1 cellular context compared by ENCODE assay signal in the genomic region with DNA sequence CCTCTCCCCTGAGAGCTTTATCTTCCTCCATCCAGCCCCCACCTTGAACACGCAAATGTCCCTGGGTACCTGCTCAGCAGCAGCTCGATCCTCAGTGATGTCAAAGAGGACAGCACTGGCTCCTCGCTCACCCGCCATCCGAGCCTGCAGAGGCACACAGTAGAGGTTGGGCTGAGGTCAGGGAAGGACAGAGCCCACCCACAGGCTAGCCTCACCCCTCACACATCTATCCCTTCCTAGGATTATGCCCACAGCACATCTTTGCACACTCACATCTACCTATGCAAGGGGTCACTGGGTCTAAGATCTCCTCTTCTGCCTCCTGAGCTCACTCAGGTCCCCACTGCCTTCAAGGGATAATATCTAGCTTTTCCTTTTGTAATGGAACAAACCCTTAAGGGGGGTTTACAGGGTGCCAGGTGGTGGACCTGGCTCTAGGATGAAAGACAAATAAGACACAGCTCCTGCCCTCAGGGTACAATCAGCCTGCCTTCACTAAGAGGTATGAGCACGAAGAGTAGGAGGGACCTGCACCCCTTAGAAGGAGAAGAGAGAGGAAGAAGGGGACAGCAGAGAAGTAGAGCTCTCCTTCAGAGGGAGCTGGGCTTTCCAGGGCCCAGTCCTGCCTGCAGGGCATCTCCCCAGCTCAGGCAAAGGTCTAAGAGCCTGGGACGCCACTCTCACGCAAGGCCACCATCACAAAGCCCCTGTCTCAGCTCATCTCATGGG.
TF ChIP-seq lines count a peak whose summit lies in the region.

No MANE protein-coding gene starts in this region.

TF ChIP-seq in HepG2, 621 proteins besides CTCF, POLR2A, EP300 and RAD21 (continues in another document):
- TF ChIP-seq EHMT2 (IDR thresholded peaks at IDR 0.05; ENCODE audit: borderline replicate concordance, low read depth, low read length) (no peak), ZNF891 (CRISPR knock-in tag; IDR thresholded peaks at IDR 0.05) (0 out of 2 replicates have a peak, but pooled peaks have one; percentile 24), ZNF792 (CRISPR knock-in tag; IDR thresholded peaks at IDR 0.05) (no peak), GABPB1 (CRISPR knock-in tag; IDR thresholded peaks at IDR 0.05) (no peak), MIER2 (CRISPR knock-in tag; IDR thresholded peaks at IDR 0.05) (no peak), ZFAT (CRISPR knock-in tag; conservative IDR thresholded peaks at IDR 0.05) (no peak), HDAC2 (CRISPR knock-in tag; IDR thresholded peaks at IDR 0.05) (no peak), GTF2F1 (IDR thresholded peaks at IDR 0.05; ENCODE audit: low read length) (no peak), SP4 (CRISPR knock-in tag; IDR thresholded peaks at IDR 0.05) (0 out of 2 replicates have a peak, but pooled peaks have one; percentile 1), MIER3 (CRISPR knock-in tag; IDR thresholded peaks at IDR 0.05; ENCODE audit: borderline replicate concordance) (no peak), ZNF496 (CRISPR knock-in tag; IDR thresholded peaks at IDR 0.05; ENCODE audit: insufficient replicate concordance) (no peak), ZNF772 (CRISPR knock-in tag; IDR thresholded peaks at IDR 0.05) (no peak), SMYD3 (CRISPR knock-in tag; IDR thresholded peaks at IDR 0.05) (no peak), PLRG1 (conservative IDR thresholded peaks at IDR 0.05) (no peak), ETV6 (CRISPR knock-in tag; conservative IDR thresholded peaks at IDR 0.05) (no peak), MXI1 (IDR thresholded peaks at IDR 0.05; ENCODE audit: borderline replicate concordance, low read depth, low read length) (no peak), ZNF30 (CRISPR knock-in tag; IDR thresholded peaks at IDR 0.05) (0 out of 2 replicates have a peak, but pooled peaks have one; percentile 59), ELF3 (CRISPR knock-in tag; IDR thresholded peaks at IDR 0.05) (no peak), ATF7 (IDR thresholded peaks at IDR 0.05) (no peak), ATF7 (CRISPR knock-in tag; IDR thresholded peaks at IDR 0.05) (0 out of 2 replicates have a peak, but pooled peaks have one; percentile 2), SOX13 (IDR thresholded peaks at IDR 0.05) (no peak), SOX13 (CRISPR knock-in tag; conservative IDR thresholded peaks at IDR 0.05 in 1 of 2, IDR thresholded peaks at IDR 0.05 in 1 of 2) (no peak), RBM22 (optimal IDR thresholded peaks at IDR 0.05; ENCODE audit: low read length) (peak; percentile 58), NFIB (CRISPR knock-in tag; IDR thresholded peaks at IDR 0.05; ENCODE audit: borderline replicate concordance) (0 out of 2 replicates have a peak, but pooled peaks have one; percentile 65), BHLHE40 (IDR thresholded peaks at IDR 0.05; ENCODE audit: low read length) (no peak), ZNF747 (CRISPR knock-in tag; IDR thresholded peaks at IDR 0.05; ENCODE audit: borderline replicate concordance) (0 out of 2 replicates have a peak, but pooled peaks have one; percentile 8), NR2F1 (CRISPR knock-in tag; IDR thresholded peaks at IDR 0.05) (no peak), ZNF546 (CRISPR knock-in tag; conservative IDR thresholded peaks at IDR 0.05) (no peak; the same call in 1 of the 2 replicates), HDAC6 (IDR thresholded peaks at IDR 0.05; ENCODE audit: low read depth, low read length) (no peak), AKAP8 (CRISPR knock-in tag; IDR thresholded peaks at IDR 0.05) (peak; percentile 66; the same call in 1 of the 2 replicates), RFX5 (IDR thresholded peaks at IDR 0.05; ENCODE audit: low read depth, low read length) (no peak), SPEN (CRISPR knock-in tag; IDR thresholded peaks at IDR 0.05; ENCODE audit: low read depth) (no peak; the same call in 1 of the 2 replicates), DNMT1 (CRISPR knock-in tag; IDR thresholded peaks at IDR 0.05) (0 out of 2 replicates have a peak, but pooled peaks have one; percentile 56), KAT8 (CRISPR knock-in tag; IDR thresholded peaks at IDR 0.05) (no peak), AGO2 (optimal IDR thresholded peaks at IDR 0.05; ENCODE audit: low read depth, low read length) (peak; percentile 83), NR2C2 (CRISPR knock-in tag; IDR thresholded peaks at IDR 0.05; ENCODE audit: borderline replicate concordance) (no peak), ZBTB7A (CRISPR knock-in tag; IDR thresholded peaks at IDR 0.05) (no peak), ZBTB1 (CRISPR knock-in tag; IDR thresholded peaks at IDR 0.05; ENCODE audit: borderline replicate concordance) (no peak), MLLT10 (CRISPR knock-in tag; IDR thresholded peaks at IDR 0.05) (no peak), ZSCAN25 (CRISPR knock-in tag; IDR thresholded peaks at IDR 0.05) (no peak)
- TF ChIP-seq, protein P1, sequence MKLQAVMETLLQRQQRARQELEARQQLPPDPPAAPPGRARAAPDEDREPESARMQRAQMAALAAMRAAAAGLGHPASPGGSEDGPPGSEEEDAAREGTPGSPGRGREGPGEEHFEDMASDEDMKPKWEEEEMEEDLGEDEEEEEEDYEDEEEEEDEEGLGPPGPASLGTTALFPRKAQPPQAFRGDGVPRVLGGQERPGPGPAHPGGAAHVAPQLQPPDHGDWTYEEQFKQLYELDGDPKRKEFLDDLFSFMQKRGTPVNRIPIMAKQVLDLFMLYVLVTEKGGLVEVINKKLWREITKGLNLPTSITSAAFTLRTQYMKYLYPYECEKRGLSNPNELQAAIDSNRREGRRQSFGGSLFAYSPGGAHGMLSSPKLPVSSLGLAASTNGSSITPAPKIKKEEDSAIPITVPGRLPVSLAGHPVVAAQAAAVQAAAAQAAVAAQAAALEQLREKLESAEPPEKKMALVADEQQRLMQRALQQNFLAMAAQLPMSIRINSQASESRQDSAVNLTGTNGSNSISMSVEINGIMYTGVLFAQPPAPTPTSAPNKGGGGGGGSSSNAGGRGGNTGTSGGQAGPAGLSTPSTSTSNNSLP (IDR thresholded peaks at IDR 0.05; ENCODE audit: low read depth, low read length), result no peak
- TF ChIP-seq, protein P2, sequence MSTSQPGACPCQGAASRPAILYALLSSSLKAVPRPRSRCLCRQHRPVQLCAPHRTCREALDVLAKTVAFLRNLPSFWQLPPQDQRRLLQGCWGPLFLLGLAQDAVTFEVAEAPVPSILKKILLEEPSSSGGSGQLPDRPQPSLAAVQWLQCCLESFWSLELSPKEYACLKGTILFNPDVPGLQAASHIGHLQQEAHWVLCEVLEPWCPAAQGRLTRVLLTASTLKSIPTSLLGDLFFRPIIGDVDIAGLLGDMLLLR (CRISPR knock-in tag; IDR thresholded peaks at IDR 0.05), result no peak
- TF ChIP-seq, protein P3, sequence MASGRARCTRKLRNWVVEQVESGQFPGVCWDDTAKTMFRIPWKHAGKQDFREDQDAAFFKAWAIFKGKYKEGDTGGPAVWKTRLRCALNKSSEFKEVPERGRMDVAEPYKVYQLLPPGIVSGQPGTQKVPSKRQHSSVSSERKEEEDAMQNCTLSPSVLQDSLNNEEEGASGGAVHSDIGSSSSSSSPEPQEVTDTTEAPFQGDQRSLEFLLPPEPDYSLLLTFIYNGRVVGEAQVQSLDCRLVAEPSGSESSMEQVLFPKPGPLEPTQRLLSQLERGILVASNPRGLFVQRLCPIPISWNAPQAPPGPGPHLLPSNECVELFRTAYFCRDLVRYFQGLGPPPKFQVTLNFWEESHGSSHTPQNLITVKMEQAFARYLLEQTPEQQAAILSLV (CRISPR knock-in tag; IDR thresholded peaks at IDR 0.05; ENCODE audit: borderline replicate concordance), result 0 out of 2 replicates have a peak, but pooled peaks have one; percentile 38
- TF ChIP-seq, protein P4, sequence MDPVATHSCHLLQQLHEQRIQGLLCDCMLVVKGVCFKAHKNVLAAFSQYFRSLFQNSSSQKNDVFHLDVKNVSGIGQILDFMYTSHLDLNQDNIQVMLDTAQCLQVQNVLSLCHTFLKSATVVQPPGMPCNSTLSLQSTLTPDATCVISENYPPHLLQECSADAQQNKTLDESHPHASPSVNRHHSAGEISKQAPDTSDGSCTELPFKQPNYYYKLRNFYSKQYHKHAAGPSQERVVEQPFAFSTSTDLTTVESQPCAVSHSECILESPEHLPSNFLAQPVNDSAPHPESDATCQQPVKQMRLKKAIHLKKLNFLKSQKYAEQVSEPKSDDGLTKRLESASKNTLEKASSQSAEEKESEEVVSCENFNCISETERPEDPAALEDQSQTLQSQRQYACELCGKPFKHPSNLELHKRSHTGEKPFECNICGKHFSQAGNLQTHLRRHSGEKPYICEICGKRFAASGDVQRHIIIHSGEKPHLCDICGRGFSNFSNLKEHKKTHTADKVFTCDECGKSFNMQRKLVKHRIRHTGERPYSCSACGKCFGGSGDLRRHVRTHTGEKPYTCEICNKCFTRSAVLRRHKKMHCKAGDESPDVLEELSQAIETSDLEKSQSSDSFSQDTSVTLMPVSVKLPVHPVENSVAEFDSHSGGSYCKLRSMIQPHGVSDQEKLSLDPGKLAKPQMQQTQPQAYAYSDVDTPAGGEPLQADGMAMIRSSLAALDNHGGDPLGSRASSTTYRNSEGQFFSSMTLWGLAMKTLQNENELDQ (CRISPR knock-in tag; IDR thresholded peaks at IDR 0.05; ENCODE audit: borderline replicate concordance), result no peak
- TF ChIP-seq, protein P5, sequence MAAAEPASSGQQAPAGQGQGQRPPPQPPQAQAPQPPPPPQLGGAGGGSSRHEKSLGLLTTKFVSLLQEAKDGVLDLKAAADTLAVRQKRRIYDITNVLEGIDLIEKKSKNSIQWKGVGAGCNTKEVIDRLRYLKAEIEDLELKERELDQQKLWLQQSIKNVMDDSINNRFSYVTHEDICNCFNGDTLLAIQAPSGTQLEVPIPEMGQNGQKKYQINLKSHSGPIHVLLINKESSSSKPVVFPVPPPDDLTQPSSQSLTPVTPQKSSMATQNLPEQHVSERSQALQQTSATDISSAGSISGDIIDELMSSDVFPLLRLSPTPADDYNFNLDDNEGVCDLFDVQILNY (CRISPR knock-in tag; conservative IDR thresholded peaks at IDR 0.05), result no peak
- TF ChIP-seq, protein P6, sequence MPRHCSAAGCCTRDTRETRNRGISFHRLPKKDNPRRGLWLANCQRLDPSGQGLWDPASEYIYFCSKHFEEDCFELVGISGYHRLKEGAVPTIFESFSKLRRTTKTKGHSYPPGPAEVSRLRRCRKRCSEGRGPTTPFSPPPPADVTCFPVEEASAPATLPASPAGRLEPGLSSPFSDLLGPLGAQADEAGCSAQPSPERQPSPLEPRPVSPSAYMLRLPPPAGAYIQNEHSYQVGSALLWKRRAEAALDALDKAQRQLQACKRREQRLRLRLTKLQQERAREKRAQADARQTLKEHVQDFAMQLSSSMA (CRISPR knock-in tag; IDR thresholded peaks at IDR 0.05), result 0 out of 2 replicates have a peak, but pooled peaks have one; percentile 61
- TF ChIP-seq, protein P7, sequence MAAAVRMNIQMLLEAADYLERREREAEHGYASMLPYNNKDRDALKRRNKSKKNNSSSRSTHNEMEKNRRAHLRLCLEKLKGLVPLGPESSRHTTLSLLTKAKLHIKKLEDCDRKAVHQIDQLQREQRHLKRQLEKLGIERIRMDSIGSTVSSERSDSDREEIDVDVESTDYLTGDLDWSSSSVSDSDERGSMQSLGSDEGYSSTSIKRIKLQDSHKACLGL (CRISPR knock-in tag; IDR thresholded peaks at IDR 0.05), result no peak
- TF ChIP-seq, protein P8, sequence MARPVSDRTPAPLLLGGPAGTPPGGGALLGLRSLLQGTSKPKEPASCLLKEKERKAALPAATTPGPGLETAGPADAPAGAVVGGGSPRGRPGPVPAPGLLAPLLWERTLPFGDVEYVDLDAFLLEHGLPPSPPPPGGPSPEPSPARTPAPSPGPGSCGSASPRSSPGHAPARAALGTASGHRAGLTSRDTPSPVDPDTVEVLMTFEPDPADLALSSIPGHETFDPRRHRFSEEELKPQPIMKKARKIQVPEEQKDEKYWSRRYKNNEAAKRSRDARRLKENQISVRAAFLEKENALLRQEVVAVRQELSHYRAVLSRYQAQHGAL (CRISPR knock-in tag; IDR thresholded peaks at IDR 0.05; ENCODE audit: not compliant biosample characterization), result no peak
- TF ChIP-seq, protein P9, sequence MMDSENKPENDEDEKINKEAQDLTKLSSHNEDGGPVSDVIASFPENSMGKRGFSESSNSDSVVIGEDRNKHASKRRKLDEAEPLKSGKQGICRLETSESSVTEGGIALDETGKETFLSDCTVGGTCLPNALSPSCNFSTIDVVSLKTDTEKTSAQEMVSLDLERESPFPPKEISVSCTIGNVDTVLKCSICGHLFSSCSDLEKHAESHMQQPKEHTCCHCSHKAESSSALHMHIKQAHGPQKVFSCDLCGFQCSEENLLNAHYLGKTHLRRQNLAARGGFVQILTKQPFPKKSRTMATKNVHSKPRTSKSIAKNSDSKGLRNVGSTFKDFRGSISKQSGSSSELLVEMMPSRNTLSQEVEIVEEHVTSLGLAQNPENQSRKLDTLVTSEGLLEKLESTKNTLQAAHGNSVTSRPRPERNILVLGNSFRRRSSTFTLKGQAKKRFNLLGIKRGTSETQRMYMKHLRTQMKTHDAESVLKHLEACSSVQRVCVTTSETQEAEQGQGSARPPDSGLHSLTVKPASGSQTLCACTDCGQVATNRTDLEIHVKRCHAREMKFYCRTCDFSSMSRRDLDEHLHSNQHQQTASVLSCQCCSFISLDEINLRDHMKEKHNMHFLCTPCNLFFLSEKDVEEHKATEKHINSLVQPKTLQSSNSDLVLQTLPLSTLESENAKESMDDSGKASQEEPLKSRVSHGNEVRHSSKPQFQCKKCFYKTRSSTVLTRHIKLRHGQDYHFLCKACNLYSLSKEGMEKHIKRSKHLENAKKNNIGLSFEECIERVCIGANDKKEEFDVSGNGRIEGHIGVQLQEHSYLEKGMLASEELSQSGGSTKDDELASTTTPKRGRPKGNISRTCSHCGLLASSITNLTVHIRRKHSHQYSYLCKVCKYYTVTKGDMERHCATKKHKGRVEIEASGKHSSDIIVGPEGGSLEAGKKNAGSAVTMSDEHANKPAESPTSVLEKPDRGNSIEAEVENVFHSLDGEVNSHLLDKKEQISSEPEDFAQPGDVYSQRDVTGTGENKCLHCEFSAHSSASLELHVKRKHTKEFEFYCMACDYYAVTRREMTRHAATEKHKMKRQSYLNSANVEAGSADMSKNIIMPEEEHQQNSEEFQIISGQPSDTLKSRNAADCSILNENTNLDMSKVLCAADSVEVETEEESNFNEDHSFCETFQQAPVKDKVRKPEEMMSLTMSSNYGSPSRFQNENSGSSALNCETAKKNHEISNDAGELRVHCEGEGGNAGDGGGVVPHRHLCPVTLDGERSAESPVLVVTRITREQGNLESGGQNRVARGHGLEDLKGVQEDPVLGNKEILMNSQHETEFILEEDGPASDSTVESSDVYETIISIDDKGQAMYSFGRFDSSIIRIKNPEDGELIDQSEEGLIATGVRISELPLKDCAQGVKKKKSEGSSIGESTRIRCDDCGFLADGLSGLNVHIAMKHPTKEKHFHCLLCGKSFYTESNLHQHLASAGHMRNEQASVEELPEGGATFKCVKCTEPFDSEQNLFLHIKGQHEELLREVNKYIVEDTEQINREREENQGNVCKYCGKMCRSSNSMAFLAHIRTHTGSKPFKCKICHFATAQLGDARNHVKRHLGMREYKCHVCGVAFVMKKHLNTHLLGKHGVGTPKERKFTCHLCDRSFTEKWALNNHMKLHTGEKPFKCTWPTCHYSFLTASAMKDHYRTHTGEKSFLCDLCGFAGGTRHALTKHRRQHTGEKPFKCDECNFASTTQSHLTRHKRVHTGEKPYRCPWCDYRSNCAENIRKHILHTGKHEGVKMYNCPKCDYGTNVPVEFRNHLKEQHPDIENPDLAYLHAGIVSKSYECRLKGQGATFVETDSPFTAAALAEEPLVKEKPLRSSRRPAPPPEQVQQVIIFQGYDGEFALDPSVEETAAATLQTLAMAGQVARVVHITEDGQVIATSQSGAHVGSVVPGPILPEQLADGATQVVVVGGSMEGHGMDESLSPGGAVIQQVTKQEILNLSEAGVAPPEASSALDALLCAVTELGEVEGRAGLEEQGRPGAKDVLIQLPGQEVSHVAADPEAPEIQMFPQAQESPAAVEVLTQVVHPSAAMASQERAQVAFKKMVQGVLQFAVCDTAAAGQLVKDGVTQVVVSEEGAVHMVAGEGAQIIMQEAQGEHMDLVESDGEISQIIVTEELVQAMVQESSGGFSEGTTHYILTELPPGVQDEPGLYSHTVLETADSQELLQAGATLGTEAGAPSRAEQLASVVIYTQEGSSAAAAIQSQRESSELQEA (CRISPR knock-in tag; IDR thresholded peaks at IDR 0.05; ENCODE audit: not compliant biosample characterization), result no peak
